In the genomic region with DNA sequence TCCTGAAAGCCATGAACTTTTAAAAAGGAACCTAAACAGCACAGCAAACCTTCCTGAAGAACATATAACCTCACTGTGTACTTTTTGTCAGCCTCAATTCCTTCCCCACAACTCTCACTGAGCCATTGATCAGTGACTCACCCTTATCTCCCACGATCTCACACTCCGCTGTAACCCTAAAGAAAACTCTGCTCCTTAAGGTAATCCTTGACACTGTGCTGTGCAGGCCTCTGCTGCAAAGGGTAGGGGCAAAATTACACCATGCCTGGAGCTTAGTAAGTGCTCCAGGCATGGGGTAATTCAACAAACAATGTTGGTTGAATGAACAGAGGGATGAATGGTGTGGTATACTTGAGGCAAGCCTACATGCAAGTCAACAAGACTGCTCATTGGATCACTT, we compare ENCODE assay signal across 12 cellular contexts.
DNase-seq lines count a peak whose midpoint lies in the region; ATAC-seq and TF ChIP-seq lines count a peak whose summit lies in the region.
"Had no signal": no experiment of that assay in that cellular context is flagged by ENCODE, and none has a peak within 500 bp of the region (broad histone marks: within the 10 kb centered on the region; RNA-seq: fewer than 3 reads in every experiment).

No MANE protein-coding gene starts in this region.

- peaks cover 11% of the 10 kb centered on the region for H3K4me1 Mint-ChIP-seq in HFFc6 (ENCODE audit: low read depth)
- H3K4me1 Mint-ChIP-seq in activated T-cell treated with anti-CD3 and anti-CD28 coated beads, Interleukin-2, amount 50 U/mL, for 4 hours (ENCODE audit: low read depth), result peaks cover 13% of the 10 kb centered on the region

- H3K27ac ChIP-seq in mesendoderm (ENCODE audit: low read depth, low read length) (no peak overlapping the region), Peyer's patch (no peak overlapping the region)
- H3K27ac ChIP-seq: lower lobe of right lung had no signal

- H4K8ac ChIP-seq in mesendoderm (ENCODE audit: low read depth, low read length), result no peak overlapping the region

- no peak overlapping the region for H3K4ac ChIP-seq in mesendoderm (ENCODE audit: low read depth, low read length)

- no peak for TF ChIP-seq CTCF in HFFc6 (IDR thresholded peaks at IDR 0.05)
- TF ChIP-seq CTCF in Peyer's patch (IDR thresholded peaks at IDR 0.05), result no peak

- H3K4me1 ChIP-seq in mesendoderm (ENCODE audit: control insufficient read depth, low read depth, low read length), result no peaks in the 10 kb centered on the region
- H3K4me1 ChIP-seq in Peyer's patch, result peaks cover 0 to 5% (median 0%) of the 10 kb centered on the region in 4 donors
- H3K4me1 ChIP-seq: lower lobe of right lung had no signal

- H3K4me3 ChIP-seq in mesendoderm (ENCODE audit: low read length) (no peak overlapping the region), Peyer's patch (no peak overlapping the region)
- H3K4me3 ChIP-seq: lower lobe of right lung had no signal

- H3K36me3 Mint-ChIP-seq in HFFc6 (ENCODE audit: low read depth), result no peaks in the 10 kb centered on the region
- peaks cover 3% of the 10 kb centered on the region for H3K36me3 Mint-ChIP-seq in activated T-cell treated with anti-CD3 and anti-CD28 coated beads, Interleukin-2, amount 50 U/mL, for 4 hours (ENCODE audit: insufficient read depth)

- H3K79me2 ChIP-seq in mesendoderm (ENCODE audit: control insufficient read depth, insufficient read depth, low read length), result no peaks in the 10 kb centered on the region

- peak; percentile 77 to 82 for ATAC-seq in activated T-cell treated with anti-CD3 and anti-CD28 coated beads, Interleukin-2, amount 50 U/mL, for 4 hours
- ATAC-seq in GM18498 (IDR thresholded peaks at IDR 0.05; ENCODE audit: unreplicated experiment), result no peak
- ATAC-seq: lower lobe of right lung had no signal

- H2BK5ac ChIP-seq in mesendoderm (ENCODE audit: low read length), result no peak overlapping the region

- H3K23ac ChIP-seq in mesendoderm (ENCODE audit: low read length), result no peak overlapping the region

- no peak overlapping the region for H3K27ac Mint-ChIP-seq in HFFc6

- H3K36me3 ChIP-seq in mesendoderm (ENCODE audit: control insufficient read depth, insufficient read depth, low read length) (no peaks in the 10 kb centered on the region), Peyer's patch (no peaks in the 10 kb centered on the region)
- H3K36me3 ChIP-seq: lower lobe of right lung had no signal

- H2BK15ac ChIP-seq in mesendoderm (replicated peaks; ENCODE audit: low read depth), result no peak overlapping the region

- H3K9me3 ChIP-seq in Peyer's patch, result no peaks in the 10 kb centered on the region
- H3K9me3 ChIP-seq: lower lobe of right lung had no signal

- no peak for TF ChIP-seq POLR2A in Peyer's patch (IDR thresholded peaks at IDR 0.05)

- H3K4me2 ChIP-seq in mesendoderm (ENCODE audit: low read length), result no peak overlapping the region

- H3K9ac ChIP-seq in mesendoderm (ENCODE audit: low read length), result no peak overlapping the region

- H3K18ac ChIP-seq in mesendoderm (ENCODE audit: low read length), result no peak overlapping the region

- H2AK5ac ChIP-seq in mesendoderm (ENCODE audit: low read length), result no peak overlapping the region

- H3K56ac ChIP-seq in mesendoderm (ENCODE audit: low read length), result no peak overlapping the region

- H3K27me3 ChIP-seq in mesendoderm (ENCODE audit: insufficient read depth, low read length, poor library complexity), result no peaks in the 10 kb centered on the region
- H3K27me3 ChIP-seq in Peyer's patch, result no peaks in the 10 kb centered on the region

- H2BK120ac ChIP-seq in mesendoderm (ENCODE audit: low read depth, low read length), result no peak overlapping the region

- H3K9me3 Mint-ChIP-seq in HFFc6, result no peaks in the 10 kb centered on the region
- H3K9me3 Mint-ChIP-seq in activated T-cell treated with anti-CD3 and anti-CD28 coated beads, Interleukin-2, amount 50 U/mL, for 4 hours, result no peaks in the 10 kb centered on the region

- DNase-seq in EL, result peak; percentile 60
- DNase-seq in HFFc6, result peak; percentile 4
- DNase-seq in activated T-cell treated with anti-CD3 and anti-CD28 coated beads, Interleukin-2, amount 50 U/mL, for 4 hours, result no peak
- peak; percentile 90 for DNase-seq in mesendoderm
- no peak for DNase-seq in amniotic stem cell (lab: John Stamatoyannopoulos, UW)
- DNase-seq in Peyer's patch, result no peak
- no peak for DNase-seq in NCI-H2227 (lab: John Stamatoyannopoulos, UW; ENCODE audit: unreplicated experiment)
- DNase-seq: lower lobe of right lung, NCI-H524 treated with DMSO at 0.1 percent for 48 hours, posterior cingulate gyrus, SHP77 treated with DMSO at 0.1 percent for 48 hours had no signal

- no peaks in the 10 kb centered on the region for H3K79me1 ChIP-seq in mesendoderm (ENCODE audit: low read length)

- no peak overlapping the region for H3K4me3 Mint-ChIP-seq in HFFc6
- no peak overlapping the region for H3K4me3 Mint-ChIP-seq in activated T-cell treated with anti-CD3 and anti-CD28 coated beads, Interleukin-2, amount 50 U/mL, for 4 hours

- no peak overlapping the region for H4K5ac ChIP-seq in mesendoderm (ENCODE audit: low read length)

- whole genome bisulfite sequencing in mesendoderm (ENCODE audit: extremely low coverage, insufficient coverage, low lambda C conversion rate), result no CpG with 5 or more reads among the region's 2 CpGs

- peaks cover 42% of the 10 kb centered on the region for H3K27me3 Mint-ChIP-seq in HFFc6 (ENCODE audit: insufficient read depth)
- H3K27me3 Mint-ChIP-seq in activated T-cell treated with anti-CD3 and anti-CD28 coated beads, Interleukin-2, amount 50 U/mL, for 4 hours (ENCODE audit: low read depth), result no peaks in the 10 kb centered on the region

Comparison
In these comparisons a context has a peak if more than half of its experiments do, and no peak if none do; other contexts are left out.
1. DNase-seq: peak in EL (single experiment), HFFc6 (single experiment) and mesendoderm (single experiment); none in activated T-cell treated with anti-CD3 and anti-CD28 coated beads, Interleukin-2, amount 50 U/mL, for 4 hours (single experiment), amniotic stem cell (single experiment), Peyer's patch (0 of 3) and NCI-H2227 (single experiment).